In the genomic region with DNA sequence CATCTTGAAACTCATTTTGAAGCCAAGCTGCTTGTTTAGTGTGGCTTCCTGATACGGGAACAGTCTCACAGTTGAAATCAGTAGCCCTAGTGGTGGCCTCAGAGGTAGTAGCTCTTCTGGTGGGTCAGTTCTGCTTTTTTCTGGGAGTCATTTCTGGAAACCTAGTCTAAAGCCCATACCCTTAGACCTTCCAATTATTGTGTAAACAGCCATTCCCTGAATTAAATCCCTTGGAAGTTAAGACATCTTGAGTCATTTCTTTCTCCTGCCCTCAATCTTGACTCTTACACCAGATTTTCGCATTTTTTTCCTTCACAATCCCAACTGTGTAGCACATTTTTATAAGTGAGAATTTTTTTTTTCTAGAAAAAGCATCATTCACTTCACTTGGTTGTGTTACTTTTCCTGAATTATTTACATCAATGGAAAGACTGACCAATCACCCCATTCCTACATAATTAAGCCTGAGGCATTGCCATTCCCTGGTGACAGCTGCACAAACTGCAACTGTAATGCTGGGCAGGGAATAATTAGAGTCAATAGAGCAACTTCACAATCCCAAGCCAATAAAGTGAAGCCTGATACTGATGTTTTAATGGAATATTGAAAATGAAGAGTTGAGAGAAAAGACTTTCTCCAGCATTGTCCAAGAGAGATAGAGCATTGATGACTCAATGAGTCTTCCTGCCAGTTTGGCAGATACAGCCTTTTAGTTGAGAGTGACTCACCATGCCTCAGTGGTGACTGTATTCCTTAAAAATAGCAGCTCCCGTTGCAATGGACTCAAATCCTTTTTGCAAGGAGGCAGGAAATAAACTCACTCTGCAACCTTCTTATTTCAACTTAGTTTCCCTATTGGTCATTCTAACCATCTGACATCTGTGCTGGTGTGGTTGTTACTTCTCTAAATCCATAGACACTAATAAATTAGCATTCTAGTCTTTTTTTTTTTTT, we compare ENCODE assay signal across 9 cellular contexts. TPM values are rescaled to one million over a fixed set of nuclear protein-coding genes. Genes with fewer than 3 reads are reported as not detected.
A peak's percentile ranks its signal among the peaks of the same experiment; 100 is the strongest.
DNase-seq lines count a peak whose midpoint lies in the region; ATAC-seq and TF ChIP-seq lines count a peak whose summit lies in the region.
"Had no signal": no experiment of that assay in that cellular context is flagged by ENCODE, and none has a peak within 500 bp of the region (broad histone marks: within the 10 kb centered on the region; RNA-seq: fewer than 3 reads in every experiment).

No MANE protein-coding gene starts in this region.

- no peaks in the 10 kb centered on the region for H3F3A ChIP-seq in GM23338 (replicated peaks; ENCODE audit: low read depth)

- no peaks in the 10 kb centered on the region for H3K9me3 ChIP-seq in thyroid gland

- H3K27ac Mint-ChIP-seq in GM23338 = no peak overlapping the region

- intact Hi-C loops in thyroid gland (cut with DNase I) = loop anchor here (10.0 kb wide), 1 partner anchor 192 kb away; no protein-coding TSS in a partner anchor

- POLR2A ChIA-PET in RWPE1 (lab: Yijun Ruan, JAX; ENCODE audit: low non-redundant PET) = interaction anchor here (0.7 kb wide), 1 partner anchor 141 kb away, joined by 3 read pairs; no protein-coding TSS in a partner anchor

- H3K4me2 ChIP-seq in GM23338 = no peak overlapping the region

- no peak for TF ChIP-seq POLR2A in thyroid gland (IDR thresholded peaks at IDR 0.05)

- H3K4me1 ChIP-seq in GM23338 (ENCODE audit: insufficient read depth) (no peaks in the 10 kb centered on the region), thyroid gland (no peaks in the 10 kb centered on the region)

- no peak overlapping the region for H3K4me3 ChIP-seq in fibroblast of pulmonary artery (replicated peaks; ENCODE audit: low read depth, low read length)
- H3K4me3 ChIP-seq in GM23338 = no peak overlapping the region
- H3K4me3 ChIP-seq in thyroid gland (replicated peaks in 1 of 3) = no peak overlapping the region

- DNase-seq in EL (peak; percentile 98), RWPE1 (ENCODE audit: low spot score) (peak; percentile 93), fibroblast of pulmonary artery (ENCODE audit: low read depth) (peak; percentile 98), retina (peak; percentile 16), GM23338 (ENCODE audit: low spot score) (no peak), thyroid gland (no peak)

- H3K27me3 ChIP-seq in GM23338 (ENCODE audit: insufficient read depth) (no peaks in the 10 kb centered on the region), thyroid gland (no peaks in the 10 kb centered on the region)

- H3K4me3 Mint-ChIP-seq in GM23338 = no peak overlapping the region
- H3K4me3 Mint-ChIP-seq: IgD-negative memory B cell had no signal

- peak; percentile 71 for ATAC-seq in HG02610 (IDR thresholded peaks at IDR 0.05; ENCODE audit: unreplicated experiment)
- no peak for ATAC-seq in GM23338
- no peak for ATAC-seq in HG03196 (IDR thresholded peaks at IDR 0.05; ENCODE audit: unreplicated experiment)

- H4K20me1 ChIP-seq in GM23338 (replicated peaks; ENCODE audit: insufficient read depth) = no peaks in the 10 kb centered on the region

- CTCF ChIA-PET in RWPE1 (lab: Yijun Ruan, JAX) = interaction anchor here (0.6 kb wide), 1 partner anchor 28 kb away, joined by 3 read pairs; no protein-coding TSS in a partner anchor

- H3K27me3 Mint-ChIP-seq in GM23338 (ENCODE audit: insufficient read depth, low read depth, poor library complexity) = peaks cover 3% of the 10 kb centered on the region
- H3K27me3 Mint-ChIP-seq: IgD-negative memory B cell had no signal

- no peaks in the 10 kb centered on the region for H3K36me3 Mint-ChIP-seq in GM23338 (ENCODE audit: low read depth)

- H3K27ac ChIP-seq in RWPE1 = peak overlapping the region; percentile 34; the same call in 1 of the 2 replicates
- no peak overlapping the region for H3K27ac ChIP-seq in GM23338 (ENCODE audit: low read depth)
- H3K27ac ChIP-seq in thyroid gland = peak overlapping the region in 1 of 3 donors; percentile 43

- no peaks in the 10 kb centered on the region for H3K9me3 Mint-ChIP-seq in GM23338
- H3K9me3 Mint-ChIP-seq: IgD-negative memory B cell had no signal

- H3K36me3 ChIP-seq in GM23338 (ENCODE audit: insufficient read depth) (no peaks in the 10 kb centered on the region), thyroid gland (no peaks in the 10 kb centered on the region)

- no peaks in the 10 kb centered on the region for H3K79me2 ChIP-seq in GM23338 (replicated peaks; ENCODE audit: insufficient read depth)

- TF ChIP-seq CTCF in RWPE1 (conservative IDR thresholded peaks at IDR 0.05; ENCODE audit: low read depth) (no peak), fibroblast of pulmonary artery (IDR thresholded peaks at IDR 0.05; ENCODE audit: low read length, missing control alignments) (peak; percentile 9), GM23338 (conservative IDR thresholded peaks at IDR 0.05; ENCODE audit: low read depth in 2 of 2) (no peak), thyroid gland (IDR thresholded peaks at IDR 0.05) (no peak)

- no peak overlapping the region for H2AFZ ChIP-seq in GM23338

- WGBS in thyroid gland, 2 donors = 59 to 74% methylated on average over 3 of the region's 3 CpGs

- H3K9me2 ChIP-seq in GM23338 (ENCODE audit: insufficient read depth) = no peaks in the 10 kb centered on the region

- no peaks in the 10 kb centered on the region for H3K4me1 Mint-ChIP-seq in GM23338

TF ChIP-seq in GM23338, 12 proteins besides CTCF, POLR2A, EP300 and RAD21 (continues in another document):
- TF ChIP-seq NANOG (IDR thresholded peaks at IDR 0.05; ENCODE audit: borderline replicate concordance) = no peak
- TF ChIP-seq EZH2phosphoT487 (IDR thresholded peaks at IDR 0.05; ENCODE audit: unreplicated experiment) = no peak
- no peak for TF ChIP-seq ZNF331 (CRISPR knock-in tag; IDR thresholded peaks at IDR 0.05; ENCODE audit: low read depth)
- TF ChIP-seq, protein P1, sequence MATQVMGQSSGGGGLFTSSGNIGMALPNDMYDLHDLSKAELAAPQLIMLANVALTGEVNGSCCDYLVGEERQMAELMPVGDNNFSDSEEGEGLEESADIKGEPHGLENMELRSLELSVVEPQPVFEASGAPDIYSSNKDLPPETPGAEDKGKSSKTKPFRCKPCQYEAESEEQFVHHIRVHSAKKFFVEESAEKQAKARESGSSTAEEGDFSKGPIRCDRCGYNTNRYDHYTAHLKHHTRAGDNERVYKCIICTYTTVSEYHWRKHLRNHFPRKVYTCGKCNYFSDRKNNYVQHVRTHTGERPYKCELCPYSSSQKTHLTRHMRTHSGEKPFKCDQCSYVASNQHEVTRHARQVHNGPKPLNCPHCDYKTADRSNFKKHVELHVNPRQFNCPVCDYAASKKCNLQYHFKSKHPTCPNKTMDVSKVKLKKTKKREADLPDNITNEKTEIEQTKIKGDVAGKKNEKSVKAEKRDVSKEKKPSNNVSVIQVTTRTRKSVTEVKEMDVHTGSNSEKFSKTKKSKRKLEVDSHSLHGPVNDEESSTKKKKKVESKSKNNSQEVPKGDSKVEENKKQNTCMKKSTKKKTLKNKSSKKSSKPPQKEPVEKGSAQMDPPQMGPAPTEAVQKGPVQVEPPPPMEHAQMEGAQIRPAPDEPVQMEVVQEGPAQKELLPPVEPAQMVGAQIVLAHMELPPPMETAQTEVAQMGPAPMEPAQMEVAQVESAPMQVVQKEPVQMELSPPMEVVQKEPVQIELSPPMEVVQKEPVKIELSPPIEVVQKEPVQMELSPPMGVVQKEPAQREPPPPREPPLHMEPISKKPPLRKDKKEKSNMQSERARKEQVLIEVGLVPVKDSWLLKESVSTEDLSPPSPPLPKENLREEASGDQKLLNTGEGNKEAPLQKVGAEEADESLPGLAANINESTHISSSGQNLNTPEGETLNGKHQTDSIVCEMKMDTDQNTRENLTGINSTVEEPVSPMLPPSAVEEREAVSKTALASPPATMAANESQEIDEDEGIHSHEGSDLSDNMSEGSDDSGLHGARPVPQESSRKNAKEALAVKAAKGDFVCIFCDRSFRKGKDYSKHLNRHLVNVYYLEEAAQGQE (IDR thresholded peaks at IDR 0.05; ENCODE audit: unreplicated experiment) = no peak
- no peak for TF ChIP-seq STAT1 (IDR thresholded peaks at IDR 0.05; ENCODE audit: unreplicated experiment)
- TF ChIP-seq JUNB (IDR thresholded peaks at IDR 0.05; ENCODE audit: unreplicated experiment) = no peak
- no peak for TF ChIP-seq ZNF114 (CRISPR knock-in tag; IDR thresholded peaks at IDR 0.05)

RNA-seq across cellular contexts. Expression of gene SEPSECS, which starts 13.0 kb away (rescaled TPM):
- 4.7 and 8.4 TPM in 2 replicates for total RNA-seq in GM23338 (2014; rRNA removed; shearing (Covaris generic))
- 1.2 and 2.3 TPM in 2 replicates for polyA plus RNA-seq in GM23338 (2016; fragmentation: Nextera tagmentation; extraction: Ambion mirVana)
- 10 to 100 TPM in 3 of 4 donors, 1 to 10 TPM in 1; 9.2 to 22.3 (median 13.5) TPM for total RNA-seq in thyroid gland

Comparison
In these comparisons a context has a peak if more than half of its experiments do, and no peak if none do; other contexts are left out.
1. DNase-seq: peak in EL (single experiment), RWPE1 (single experiment), fibroblast of pulmonary artery (single experiment) and retina (single experiment); none in GM23338 (single experiment) and thyroid gland (0 of 2).